12 cellular contexts compared by ENCODE assay signal in genomic region chr10:126421745-126422144, GRCh38. TPM values are rescaled to one million over a fixed set of nuclear protein-coding genes. Genes with fewer than 3 reads are reported as not detected.
A peak's percentile ranks its signal among the peaks of the same experiment; 100 is the strongest.
DNase-seq lines count a peak whose midpoint lies in the region; ATAC-seq and TF ChIP-seq lines count a peak whose summit lies in the region.
"Had no signal": no experiment of that assay in that cellular context is flagged by ENCODE, and none has a peak within 500 bp of the region (broad histone marks: within the 10 kb centered on the region; RNA-seq: fewer than 3 reads in every experiment).

No MANE protein-coding gene starts in this region.

- H3K27ac Mint-ChIP-seq in activated CD8-positive, alpha-beta T cell treated with anti-CD3 and anti-CD28 coated beads, Interleukin-2, amount 10 ng/mL, durations not matched to agents 7 days and 5 days, result no peak overlapping the region
- H3K27ac Mint-ChIP-seq in activated T-helper 1 cell treated with anti-CD3 and anti-CD28 coated beads, Interleukin-12 subunit alpha, Interleukin-12 subunit beta, Interleukin-2, Interleukin-4 antibody, amounts not matched to agents 30 ng/mL and 10 ng/mL and 1 ng/mL, durations not matched to agents 14 hours and 24 hours and 36 hours, result no peak overlapping the region
- H3K27ac Mint-ChIP-seq: dendritic cell treated with granulocyte-macrophage colony-stimulating factor and Interleukin-4, amounts not matched to agents 40 ng/mL and 50 ng/mL, for 4 days; progenitor cell of endocrine pancreas had no signal

- CTCF ChIA-PET in activated CD8-positive, alpha-beta T cell treated with anti-CD3 and anti-CD28 coated beads, Interleukin-2, amount 10 ng/mL, durations not matched to agents 7 days and 5 days (lab: Charles Lee), result no interaction called here

- no peak overlapping the region for H3K4me3 Mint-ChIP-seq in activated CD8-positive, alpha-beta T cell treated with anti-CD3 and anti-CD28 coated beads, Interleukin-2, amount 10 ng/mL, durations not matched to agents 7 days and 5 days
- no peak overlapping the region for H3K4me3 Mint-ChIP-seq in activated T-helper 1 cell treated with anti-CD3 and anti-CD28 coated beads, Interleukin-12 subunit alpha, Interleukin-12 subunit beta, Interleukin-2, Interleukin-4 antibody, amounts not matched to agents 30 ng/mL and 10 ng/mL and 1 ng/mL, durations not matched to agents 14 hours and 24 hours and 36 hours
- H3K4me3 Mint-ChIP-seq: dendritic cell treated with granulocyte-macrophage colony-stimulating factor and Interleukin-4, amounts not matched to agents 40 ng/mL and 50 ng/mL, for 4 days had no signal

- H3K36me3 Mint-ChIP-seq in activated CD8-positive, alpha-beta T cell treated with anti-CD3 and anti-CD28 coated beads, Interleukin-2, amount 10 ng/mL, durations not matched to agents 7 days and 5 days (ENCODE audit: low read depth), result no peaks in the 10 kb centered on the region
- H3K36me3 Mint-ChIP-seq in activated T-helper 1 cell treated with anti-CD3 and anti-CD28 coated beads, Interleukin-12 subunit alpha, Interleukin-12 subunit beta, Interleukin-2, Interleukin-4 antibody, amounts not matched to agents 30 ng/mL and 10 ng/mL and 1 ng/mL, durations not matched to agents 14 hours and 24 hours and 36 hours (ENCODE audit: low read depth), result no peaks in the 10 kb centered on the region

- peaks cover 25% of the 10 kb centered on the region for H3K9me3 Mint-ChIP-seq in activated CD8-positive, alpha-beta T cell treated with anti-CD3 and anti-CD28 coated beads, Interleukin-2, amount 10 ng/mL, durations not matched to agents 7 days and 5 days (ENCODE audit: insufficient read depth)
- peaks cover 27% of the 10 kb centered on the region for H3K9me3 Mint-ChIP-seq in activated T-helper 1 cell treated with anti-CD3 and anti-CD28 coated beads, Interleukin-12 subunit alpha, Interleukin-12 subunit beta, Interleukin-2, Interleukin-4 antibody, amounts not matched to agents 30 ng/mL and 10 ng/mL and 1 ng/mL, durations not matched to agents 14 hours and 24 hours and 36 hours

- no peak for TF ChIP-seq CTCF in fibroblast of the aortic adventitia (IDR thresholded peaks at IDR 0.05; ENCODE audit: insufficient read depth, low read length)

- peaks cover 26% of the 10 kb centered on the region for H3K4me1 ChIP-seq in skeletal muscle satellite cell (ENCODE audit: control insufficient read depth, insufficient read depth, low read length)

- peaks cover 11% of the 10 kb centered on the region for H3K9me3 ChIP-seq in skeletal muscle satellite cell (replicated peaks; ENCODE audit: low read length)

- no peaks in the 10 kb centered on the region for H3K36me3 ChIP-seq in skeletal muscle satellite cell (ENCODE audit: insufficient read depth, low read length)

- intact Hi-C loops in activated T-helper 1 cell treated with anti-CD3 and anti-CD28 coated beads, Interleukin-12 subunit alpha, Interleukin-12 subunit beta, Interleukin-2, Interleukin-4 antibody, amounts not matched to agents 30 ng/mL and 10 ng/mL and 1 ng/mL, durations not matched to agents 14 hours and 24 hours and 36 hours (cut with micrococcal nuclease), result no loop called here

- DNase-seq in GM04503 (ENCODE audit: low read depth) (peak; percentile 99), SW480 (ENCODE audit: low spot score) (peak; percentile 92), fibroblast of the aortic adventitia (ENCODE audit: low read depth) (peak; percentile 97)
- no peak for DNase-seq in activated CD8-positive, alpha-beta T cell treated with anti-CD3 and anti-CD28 coated beads, Interleukin-2, amount 10 ng/mL, durations not matched to agents 7 days and 5 days
- DNase-seq in activated T-helper 1 cell treated with anti-CD3 and anti-CD28 coated beads, Interleukin-12 subunit alpha, Interleukin-12 subunit beta, Interleukin-2, Interleukin-4 antibody, amounts not matched to agents 30 ng/mL and 10 ng/mL and 1 ng/mL, durations not matched to agents 14 hours and 24 hours and 36 hours (ENCODE audit: low spot score), result no peak
- DNase-seq: activated T-cell treated with anti-CD3 and anti-CD28 coated beads for 4 hours, NCI-H69 had no signal

- no peaks in the 10 kb centered on the region for H3K27me3 ChIP-seq in skeletal muscle satellite cell (ENCODE audit: control insufficient read depth, insufficient read depth, low read length)

- H3K27me3 Mint-ChIP-seq in activated CD8-positive, alpha-beta T cell treated with anti-CD3 and anti-CD28 coated beads, Interleukin-2, amount 10 ng/mL, durations not matched to agents 7 days and 5 days (ENCODE audit: low read depth), result no peaks in the 10 kb centered on the region
- H3K27me3 Mint-ChIP-seq in activated T-helper 1 cell treated with anti-CD3 and anti-CD28 coated beads, Interleukin-12 subunit alpha, Interleukin-12 subunit beta, Interleukin-2, Interleukin-4 antibody, amounts not matched to agents 30 ng/mL and 10 ng/mL and 1 ng/mL, durations not matched to agents 14 hours and 24 hours and 36 hours (ENCODE audit: insufficient read depth), result no peaks in the 10 kb centered on the region

- POLR2A ChIA-PET in activated CD8-positive, alpha-beta T cell treated with anti-CD3 and anti-CD28 coated beads, Interleukin-2, amount 10 ng/mL, durations not matched to agents 7 days and 5 days (lab: Charles Lee), result no interaction called here

- peak overlapping the region; percentile 57 for H3K9ac ChIP-seq in skeletal muscle satellite cell (ENCODE audit: low read depth, low read length)

- peak overlapping the region; percentile 57 for H3K4me2 ChIP-seq in skeletal muscle satellite cell (ENCODE audit: low read length)

- no peaks in the 10 kb centered on the region for H3K4me1 Mint-ChIP-seq in activated CD8-positive, alpha-beta T cell treated with anti-CD3 and anti-CD28 coated beads, Interleukin-2, amount 10 ng/mL, durations not matched to agents 7 days and 5 days (ENCODE audit: low read depth)
- no peaks in the 10 kb centered on the region for H3K4me1 Mint-ChIP-seq in activated T-helper 1 cell treated with anti-CD3 and anti-CD28 coated beads, Interleukin-12 subunit alpha, Interleukin-12 subunit beta, Interleukin-2, Interleukin-4 antibody, amounts not matched to agents 30 ng/mL and 10 ng/mL and 1 ng/mL, durations not matched to agents 14 hours and 24 hours and 36 hours (ENCODE audit: low read depth)

- ATAC-seq in HG02642 (IDR thresholded peaks at IDR 0.05; ENCODE audit: poor library complexity, unreplicated experiment), result no peak
- ATAC-seq in GM18858 (IDR thresholded peaks at IDR 0.05; ENCODE audit: unreplicated experiment), result no peak
- no peak for ATAC-seq in activated CD8-positive, alpha-beta T cell treated with anti-CD3 and anti-CD28 coated beads, Interleukin-2, amount 10 ng/mL, durations not matched to agents 7 days and 5 days

- H3K4me3 ChIP-seq in fibroblast of the aortic adventitia (ENCODE audit: low read depth, low read length) (no peak overlapping the region), skeletal muscle satellite cell (ENCODE audit: low read length) (peak overlapping the region; percentile 16)

RNA-seq across cellular contexts. Expression of gene ADAM12, which starts 33.5 kb away (rescaled TPM):
- total RNA-seq in fibroblast of the aortic adventitia (ENCODE audit: low replicate concordance), result 82.7 and 83.5 TPM in 2 replicates
- total RNA-seq in skeletal muscle satellite cell (2012; rRNA removed), result 119 and 212 TPM in 2 replicates
- total RNA-seq in activated CD8-positive, alpha-beta T cell treated with anti-CD3 and anti-CD28 coated beads, Interleukin-2, amount 10 ng/mL, durations not matched to agents 7 days and 5 days, result 1 to 10 TPM in 1 of 2 experiments, under 1 TPM in 1; 0.60 to 1.6 TPM
- total RNA-seq in activated T-helper 1 cell treated with anti-CD3 and anti-CD28 coated beads, Interleukin-12 subunit alpha, Interleukin-12 subunit beta, Interleukin-2, Interleukin-4 antibody, amounts not matched to agents 30 ng/mL and 10 ng/mL and 1 ng/mL, durations not matched to agents 14 hours and 24 hours and 36 hours, result not detected in 2 replicates

Comparison
In these comparisons a context has a peak if more than half of its experiments do, and no peak if none do; other contexts are left out.
1. DNase-seq: peak in GM04503 (single experiment), SW480 (single experiment) and fibroblast of the aortic adventitia (single experiment); none in activated CD8-positive, alpha-beta T cell treated with anti-CD3 and anti-CD28 coated beads, Interleukin-2, amount 10 ng/mL, durations not matched to agents 7 days and 5 days (single experiment) and activated T-helper 1 cell treated with anti-CD3 and anti-CD28 coated beads, Interleukin-12 subunit alpha, Interleukin-12 subunit beta, Interleukin-2, Interleukin-4 antibody, amounts not matched to agents 30 ng/mL and 10 ng/mL and 1 ng/mL, durations not matched to agents 14 hours and 24 hours and 36 hours (single experiment).
2. RNA of gene ADAM12, which starts 33.5 kb away (total RNA-seq): 82.7 to 83.5 TPM in fibroblast of the aortic adventitia; 0.60 to 1.6 TPM in activated CD8-positive, alpha-beta T cell treated with anti-CD3 and anti-CD28 coated beads, Interleukin-2, amount 10 ng/mL, durations not matched to agents 7 days and 5 days and not detected in activated T-helper 1 cell treated with anti-CD3 and anti-CD28 coated beads, Interleukin-12 subunit alpha, Interleukin-12 subunit beta, Interleukin-2, Interleukin-4 antibody, amounts not matched to agents 30 ng/mL and 10 ng/mL and 1 ng/mL, durations not matched to agents 14 hours and 24 hours and 36 hours; every median in the first group is over 10 times any median in the second.